1 cellular context compared by ENCODE assay signal in the genomic region with DNA sequence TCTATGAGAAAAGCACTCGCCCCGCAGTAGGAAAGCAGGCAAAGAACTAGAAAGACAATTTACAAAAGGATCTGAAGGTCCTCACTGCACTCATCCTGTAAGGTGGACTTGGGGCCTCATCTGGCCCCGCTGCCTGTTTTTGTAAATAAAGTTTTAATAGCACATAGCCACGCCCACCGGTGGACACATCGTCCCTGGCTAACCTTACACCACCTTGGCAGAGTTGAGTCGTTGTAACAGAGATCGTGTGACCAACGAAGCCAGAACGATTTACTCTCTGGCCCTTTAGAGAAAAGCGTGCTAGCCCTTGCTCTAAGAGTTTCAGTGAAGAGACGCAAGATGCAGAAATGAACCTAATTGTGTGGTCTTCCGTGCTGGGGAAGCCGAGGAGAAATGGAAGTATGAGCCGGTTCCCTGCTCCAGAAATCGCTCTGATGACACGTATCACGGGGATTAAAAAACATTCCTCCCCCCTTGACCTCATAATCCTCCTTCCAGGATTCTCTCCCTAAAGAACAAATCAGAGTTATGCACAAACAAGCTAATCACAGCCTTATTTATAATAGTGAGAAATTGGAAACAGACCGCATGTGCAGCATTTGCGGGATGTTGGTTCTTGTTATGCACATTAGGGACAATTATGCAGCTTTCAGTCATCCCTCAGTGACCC.
TF ChIP-seq lines count a peak whose summit lies in the region.

No MANE protein-coding gene starts in this region.

TF ChIP-seq in WTC11, 78 proteins besides CTCF, POLR2A, EP300 and RAD21 (continued from another document):
- TF ChIP-seq JUN (CRISPR knock-in tag; IDR thresholded peaks at IDR 0.05) (no peak), PRRX2 (CRISPR knock-in tag; IDR thresholded peaks at IDR 0.05) (no peak), GABPB1 (CRISPR knock-in tag; IDR thresholded peaks at IDR 0.05) (no peak), CREM (CRISPR knock-in tag; IDR thresholded peaks at IDR 0.05) (no peak), SMAD4 (CRISPR knock-in tag; IDR thresholded peaks at IDR 0.05) (no peak), EMX1 (CRISPR knock-in tag; IDR thresholded peaks at IDR 0.05) (no peak)
- TF ChIP-seq, protein P1, sequence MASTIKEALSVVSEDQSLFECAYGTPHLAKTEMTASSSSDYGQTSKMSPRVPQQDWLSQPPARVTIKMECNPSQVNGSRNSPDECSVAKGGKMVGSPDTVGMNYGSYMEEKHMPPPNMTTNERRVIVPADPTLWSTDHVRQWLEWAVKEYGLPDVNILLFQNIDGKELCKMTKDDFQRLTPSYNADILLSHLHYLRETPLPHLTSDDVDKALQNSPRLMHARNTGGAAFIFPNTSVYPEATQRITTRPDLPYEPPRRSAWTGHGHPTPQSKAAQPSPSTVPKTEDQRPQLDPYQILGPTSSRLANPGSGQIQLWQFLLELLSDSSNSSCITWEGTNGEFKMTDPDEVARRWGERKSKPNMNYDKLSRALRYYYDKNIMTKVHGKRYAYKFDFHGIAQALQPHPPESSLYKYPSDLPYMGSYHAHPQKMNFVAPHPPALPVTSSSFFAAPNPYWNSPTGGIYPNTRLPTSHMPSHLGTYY (CRISPR knock-in tag; IDR thresholded peaks at IDR 0.05) = no peak
